8 cellular contexts compared by ENCODE assay signal in the genomic region with DNA sequence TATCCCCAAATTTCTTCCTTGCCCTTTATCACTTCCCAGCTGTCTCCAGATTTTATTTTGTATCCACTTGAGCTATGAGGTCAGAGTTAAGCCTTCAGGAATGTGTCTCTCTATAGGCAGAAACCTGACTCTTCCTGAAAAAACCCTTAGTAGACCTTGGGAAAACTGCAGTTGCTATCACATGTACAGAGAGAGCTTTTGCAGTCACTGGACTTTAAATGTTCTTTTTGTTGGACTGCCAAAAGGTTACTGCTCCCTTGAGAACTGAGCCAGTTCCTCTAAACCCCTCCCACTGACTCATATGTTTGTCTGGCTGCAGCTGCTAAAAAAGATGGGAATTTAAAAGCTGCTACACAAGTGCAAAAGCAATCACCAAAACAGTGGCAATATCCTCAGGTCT.
DNase-seq lines count a peak whose midpoint lies in the region; ATAC-seq and TF ChIP-seq lines count a peak whose summit lies in the region.

No MANE protein-coding gene starts in this region.

- H3K4me1 Mint-ChIP-seq in naive thymus-derived CD4-positive, alpha-beta T cell = peaks cover 0 to 3% (median 0%) of the 10 kb centered on the region in 7 donors

- no peaks in the 10 kb centered on the region for H3K36me3 ChIP-seq in naive thymus-derived CD4-positive, alpha-beta T cell (ENCODE audit: control insufficient read depth in 2 of 3, insufficient read depth in 3 of 3, low read length in 3 of 3)

- POLR2A ChIA-PET in naive thymus-derived CD4-positive, alpha-beta T cell (lab: Charles Lee) = no interaction called here

- H3K27me3 Mint-ChIP-seq in naive thymus-derived CD4-positive, alpha-beta T cell = peaks cover 0 to 21% (median 14%) of the 10 kb centered on the region in 5 donors

- no peak overlapping the region for H3K4me3 ChIP-seq in fibroblast of the aortic adventitia (ENCODE audit: low read depth, low read length)
- H3K4me3 ChIP-seq in naive thymus-derived CD4-positive, alpha-beta T cell (ENCODE audit: low read length) = no peak overlapping the region

- no peaks in the 10 kb centered on the region for H3K36me3 Mint-ChIP-seq in naive thymus-derived CD4-positive, alpha-beta T cell

- H3K27ac Mint-ChIP-seq in naive thymus-derived CD4-positive, alpha-beta T cell = no peak overlapping the region

- no peaks in the 10 kb centered on the region for H3K9me3 ChIP-seq in naive thymus-derived CD4-positive, alpha-beta T cell (ENCODE audit: control insufficient read depth in 2 of 3, low read length in 3 of 3)

- DNase-seq in ELF-1 (ENCODE audit: low read depth, low spot score) (peak; percentile 37), OCI-M1 (lab: John Stamatoyannopoulos, UW) (peak; percentile 3), fibroblast of the aortic adventitia (ENCODE audit: low read depth) (peak; percentile 99), pons (ENCODE audit: low spot score) (peak; percentile 93), iPS-NIHi7 (ENCODE audit: extremely low spot score) (no peak)
- DNase-seq in activated CD4-positive, alpha-beta T cell treated with anti-CD3 and anti-CD28 coated beads, Interleukin-2, amount 50 U/mL, for 48 hours = no peak
- DNase-seq in naive thymus-derived CD4-positive, alpha-beta T cell = no peak

- H3K4me1 ChIP-seq in naive thymus-derived CD4-positive, alpha-beta T cell (ENCODE audit: control insufficient read depth in 2 of 2, insufficient read depth in 2 of 2, low read length in 2 of 2) = no peaks in the 10 kb centered on the region

- CTCF ChIA-PET in naive thymus-derived CD4-positive, alpha-beta T cell (lab: Charles Lee) = no interaction called here

- H3K27me3 ChIP-seq in naive thymus-derived CD4-positive, alpha-beta T cell (ENCODE audit: control insufficient read depth in 2 of 2, insufficient read depth in 2 of 2, low read length in 2 of 2) = peaks cover 0 to 5% of the 10 kb centered on the region in 2 donors

- H3K27ac ChIP-seq in naive thymus-derived CD4-positive, alpha-beta T cell (ENCODE audit: low read depth, low read length) = no peak overlapping the region

- no peak for ATAC-seq in naive thymus-derived CD4-positive, alpha-beta T cell
- ATAC-seq in GM21515 (IDR thresholded peaks at IDR 0.05; ENCODE audit: unreplicated experiment) = no peak

- intact Hi-C loops in naive thymus-derived CD4-positive, alpha-beta T cell (cut with micrococcal nuclease) = no loop called here

- TF ChIP-seq CTCF in fibroblast of the aortic adventitia (IDR thresholded peaks at IDR 0.05; ENCODE audit: insufficient read depth, low read length) = no peak

- H3K9me3 Mint-ChIP-seq in naive thymus-derived CD4-positive, alpha-beta T cell = no peaks in the 10 kb centered on the region

- no peak overlapping the region for H3K4me3 Mint-ChIP-seq in naive thymus-derived CD4-positive, alpha-beta T cell

Comparison
In these comparisons a context has a peak if more than half of its experiments do, and no peak if none do; other contexts are left out.
1. DNase-seq: peak in ELF-1 (single experiment), OCI-M1 (single experiment), fibroblast of the aortic adventitia (single experiment) and pons (single experiment); none in activated CD4-positive, alpha-beta T cell treated with anti-CD3 and anti-CD28 coated beads, Interleukin-2, amount 50 U/mL, for 48 hours (0 of 2), naive thymus-derived CD4-positive, alpha-beta T cell (0 of 9) and iPS-NIHi7 (single experiment).